ENCODE assay signal across 18 cellular contexts in genomic region chr12:12273291-12273957, GRCh38. TPM values are rescaled to one million over a fixed set of nuclear protein-coding genes. Genes with fewer than 3 reads are reported as not detected.
A peak's percentile ranks its signal among the peaks of the same experiment; 100 is the strongest.
DNase-seq lines count a peak whose midpoint lies in the region; ATAC-seq and TF ChIP-seq lines count a peak whose summit lies in the region.
"Had no signal": no experiment of that assay in that cellular context is flagged by ENCODE, and none has a peak within 500 bp of the region (broad histone marks: within the 10 kb centered on the region; RNA-seq: fewer than 3 reads in every experiment).

No MANE protein-coding gene starts in this region.

- H2AFZ ChIP-seq in fibroblast of lung (ENCODE audit: low read length) = peak overlapping the region; percentile 38

- H3K9me3 ChIP-seq in fibroblast of lung (ENCODE audit: control insufficient read depth, insufficient read depth, low read depth, low read length) (no peaks in the 10 kb centered on the region), skeletal muscle satellite cell (replicated peaks; ENCODE audit: low read length) (no peaks in the 10 kb centered on the region)
- H3K9me3 ChIP-seq: neutrophil, SJCRH30 had no signal

- no peak for ATAC-seq in HG03108 (IDR thresholded peaks at IDR 0.05; ENCODE audit: unreplicated experiment)
- ATAC-seq: stimulated activated naive B cell treated with anti-CD40 and anti-IgM and Interleukin-4, amounts not matched to agents 10 μg/mL and 1 μg/mL and 100 μg/mL, for 72 hours had no signal

- H3K9ac ChIP-seq in fibroblast of lung (ENCODE audit: insufficient read depth, low read length) (no peak overlapping the region), skeletal muscle satellite cell (ENCODE audit: low read depth, low read length) (no peak overlapping the region)

- peak overlapping the region; percentile 41 for H3K4me2 ChIP-seq in fibroblast of lung (ENCODE audit: extremely low read depth, insufficient read depth, low read length)
- peak overlapping the region; percentile 28 for H3K4me2 ChIP-seq in skeletal muscle satellite cell (ENCODE audit: low read length)

- H3K27me3 ChIP-seq in fibroblast of lung (ENCODE audit: control insufficient read depth, insufficient read depth, low read length) (no peaks in the 10 kb centered on the region), skeletal muscle satellite cell (ENCODE audit: control insufficient read depth, insufficient read depth, low read length) (no peaks in the 10 kb centered on the region)
- H3K27me3 ChIP-seq: SJCRH30 had no signal

- H4K20me1 ChIP-seq in fibroblast of lung (ENCODE audit: control insufficient read depth, extremely low read depth, insufficient read depth, low read length) = no peaks in the 10 kb centered on the region

- peaks cover 5% of the 10 kb centered on the region for H3K4me1 ChIP-seq in fibroblast of lung (ENCODE audit: control insufficient read depth, extremely low read depth, insufficient read depth, low read length)
- peaks cover 9% of the 10 kb centered on the region for H3K4me1 ChIP-seq in skeletal muscle satellite cell (ENCODE audit: control insufficient read depth, insufficient read depth, low read length)
- H3K4me1 ChIP-seq: SJCRH30 had no signal

- H3K36me3 Mint-ChIP-seq in activated T-helper 2 cell treated with anti-CD3 and anti-CD28 coated beads, Interferon-gamma antibody, Interleukin-2, Interleukin-4, amounts not matched to agents 10 μg/mL and 5 μg/mL and 100 μg/mL, durations not matched to agents 14 hours and 24 hours and 36 hours (ENCODE audit: low read depth) = no peaks in the 10 kb centered on the region

- H3K36me3 ChIP-seq in fibroblast of lung (ENCODE audit: control insufficient read depth, insufficient read depth, low read length) = no peaks in the 10 kb centered on the region
- no peaks in the 10 kb centered on the region for H3K36me3 ChIP-seq in skeletal muscle satellite cell (ENCODE audit: insufficient read depth, low read length)
- H3K36me3 ChIP-seq: neutrophil, SJCRH30 had no signal

- H3K9me3 Mint-ChIP-seq in activated T-helper 2 cell treated with anti-CD3 and anti-CD28 coated beads, Interferon-gamma antibody, Interleukin-2, Interleukin-4, amounts not matched to agents 10 μg/mL and 5 μg/mL and 100 μg/mL, durations not matched to agents 14 hours and 24 hours and 36 hours = no peaks in the 10 kb centered on the region

- peak overlapping the region; percentile 51 for H3K27ac ChIP-seq in fibroblast of lung (ENCODE audit: insufficient read depth, low read length)
- H3K27ac ChIP-seq: neutrophil, SJCRH30 had no signal

- no peak overlapping the region for H3K4me3 Mint-ChIP-seq in activated T-helper 2 cell treated with anti-CD3 and anti-CD28 coated beads, Interferon-gamma antibody, Interleukin-2, Interleukin-4, amounts not matched to agents 10 μg/mL and 5 μg/mL and 100 μg/mL, durations not matched to agents 14 hours and 24 hours and 36 hours (ENCODE audit: low read depth)
- H3K4me3 Mint-ChIP-seq: CD8-positive, alpha-beta memory T cell; stimulated activated naive B cell treated with anti-CD40 and anti-IgM and Interleukin-4, amounts not matched to agents 10 μg/mL and 1 μg/mL and 100 μg/mL, for 72 hours had no signal

- no peak overlapping the region for H3K27ac Mint-ChIP-seq in activated T-helper 2 cell treated with anti-CD3 and anti-CD28 coated beads, Interferon-gamma antibody, Interleukin-2, Interleukin-4, amounts not matched to agents 10 μg/mL and 5 μg/mL and 100 μg/mL, durations not matched to agents 14 hours and 24 hours and 36 hours
- H3K27ac Mint-ChIP-seq: CD8-positive, alpha-beta memory T cell; stimulated activated naive B cell treated with anti-CD40 and anti-IgM and Interleukin-4, amounts not matched to agents 10 μg/mL and 1 μg/mL and 100 μg/mL, for 72 hours had no signal

- no peaks in the 10 kb centered on the region for H3K79me2 ChIP-seq in fibroblast of lung (ENCODE audit: control insufficient read depth, insufficient read depth, low read length)

- TF ChIP-seq CTCF in fibroblast of lung (conservative IDR thresholded peaks at IDR 0.05 in 1 of 2, IDR thresholded peaks at IDR 0.05 in 1 of 2; ENCODE audit: low read depth in 1 of 2, low read length in 2 of 2) = no peak

- intact Hi-C loops in activated T-helper 2 cell treated with anti-CD3 and anti-CD28 coated beads, Interferon-gamma antibody, Interleukin-2, Interleukin-4, amounts not matched to agents 10 μg/mL and 5 μg/mL and 100 μg/mL, durations not matched to agents 14 hours and 24 hours and 36 hours (cut with micrococcal nuclease) = no loop called here

- no peaks in the 10 kb centered on the region for H3K4me1 Mint-ChIP-seq in activated T-helper 2 cell treated with anti-CD3 and anti-CD28 coated beads, Interferon-gamma antibody, Interleukin-2, Interleukin-4, amounts not matched to agents 10 μg/mL and 5 μg/mL and 100 μg/mL, durations not matched to agents 14 hours and 24 hours and 36 hours (ENCODE audit: low read depth)
- H3K4me1 Mint-ChIP-seq: CD8-positive, alpha-beta memory T cell; stimulated activated naive B cell treated with anti-CD40 and anti-IgM and Interleukin-4, amounts not matched to agents 10 μg/mL and 1 μg/mL and 100 μg/mL, for 72 hours had no signal

- H3K4me3 ChIP-seq in fibroblast of lung (replicated peaks in 1 of 4; ENCODE audit: control extremely low read depth in 1 of 4, insufficient read depth in 1 of 4, low read depth in 3 of 4, low read length in 4 of 4) (no peak overlapping the region), skeletal muscle satellite cell (ENCODE audit: low read length) (no peak overlapping the region)
- H3K4me3 ChIP-seq: SJCRH30 had no signal

- H3K27me3 Mint-ChIP-seq in activated T-helper 2 cell treated with anti-CD3 and anti-CD28 coated beads, Interferon-gamma antibody, Interleukin-2, Interleukin-4, amounts not matched to agents 10 μg/mL and 5 μg/mL and 100 μg/mL, durations not matched to agents 14 hours and 24 hours and 36 hours (ENCODE audit: low read depth) = peaks cover 15% of the 10 kb centered on the region

- peak; percentile 77 for DNase-seq in EL
- peak; percentile 22 for DNase-seq in RPMI7951 (ENCODE audit: low read depth)
- DNase-seq in fibroblast of lung (ENCODE audit: low read depth in 2 of 2) = peak in 1 of 2 donors; percentile 61
- DNase-seq in RPMI8226 = no peak
- DNase-seq in activated CD8-positive, alpha-beta memory T cell treated with anti-CD3 and anti-CD28 coated beads for 24 hours = no peak
- DNase-seq in activated T-helper 2 cell treated with anti-CD3 and anti-CD28 coated beads, Interferon-gamma antibody, Interleukin-2, Interleukin-4, amounts not matched to agents 10 μg/mL and 5 μg/mL and 100 μg/mL, durations not matched to agents 14 hours and 24 hours and 36 hours (ENCODE audit: low spot score) = no peak
- DNase-seq: activated gamma-delta T cell treated with Interleukin-2 at 50 U/mL for 16 hours; CD8-positive, alpha-beta memory T cell; NCI-H1092 treated with DMSO at 0.1 percent for 48 hours; NCI-H524 treated with DMSO at 0.1 percent for 48 hours; retina; SJCRH30; stimulated activated CD4-positive, alpha-beta T cell treated with anti-CD3 and anti-CD28 coated beads, Interleukin-15, amount 100 ng/mL, for 24 hours; stimulated activated naive B cell treated with anti-CD40 and anti-IgM and Interleukin-4, amounts not matched to agents 10 μg/mL and 1 μg/mL and 100 μg/mL, for 72 hours; T-helper 9 cell had no signal

RNA-seq across cellular contexts. Expression of gene LRP6, which starts 6.6 kb away (rescaled TPM):
- 11.4 and 16.3 TPM in 2 replicates for total RNA-seq in RPMI7951 (2014; rRNA removed; shearing (Covaris generic))
- 39.3 and 39.5 TPM in 2 replicates for total RNA-seq in fibroblast of lung
- polyA plus RNA-seq in fibroblast of lung = 18.8 and 21.0 TPM in 2 replicates
- polyA plus RNA-seq in fibroblast of lung (2012) = 11.3 and 18.3 TPM in 2 replicates
- polyA minus RNA-seq in fibroblast of lung (ENCODE audit: low replicate concordance) = 64.0 and 140 TPM in 2 replicates
- total RNA-seq in skeletal muscle satellite cell (2012; rRNA removed) = 11.1 and 15.2 TPM in 2 replicates
- 0.55 and 1.5 TPM in 2 replicates for total RNA-seq in activated T-helper 2 cell treated with anti-CD3 and anti-CD28 coated beads, Interferon-gamma antibody, Interleukin-2, Interleukin-4, amounts not matched to agents 10 μg/mL and 5 μg/mL and 100 μg/mL, durations not matched to agents 14 hours and 24 hours and 36 hours

Comparison
In these comparisons a context has a peak if more than half of its experiments do, and no peak if none do; other contexts are left out.
1. DNase-seq: peak in EL (single experiment) and RPMI7951 (single experiment); none in RPMI8226 (single experiment), activated CD8-positive, alpha-beta memory T cell treated with anti-CD3 and anti-CD28 coated beads for 24 hours (single experiment) and activated T-helper 2 cell treated with anti-CD3 and anti-CD28 coated beads, Interferon-gamma antibody, Interleukin-2, Interleukin-4, amounts not matched to agents 10 μg/mL and 5 μg/mL and 100 μg/mL, durations not matched to agents 14 hours and 24 hours and 36 hours (single experiment).